9 cellular contexts compared by ENCODE assay signal in genomic region chr15:81295466-81296145, GRCh38. TPM values are rescaled to one million over a fixed set of nuclear protein-coding genes. Genes with fewer than 3 reads are reported as not detected.
DNase-seq lines count a peak whose midpoint lies in the region; ATAC-seq and TF ChIP-seq lines count a peak whose summit lies in the region.
"Had no signal": no experiment of that assay in that cellular context is flagged by ENCODE, and none has a peak within 500 bp of the region (broad histone marks: within the 10 kb centered on the region; RNA-seq: fewer than 3 reads in every experiment).

No MANE protein-coding gene starts in this region.

- no peaks in the 10 kb centered on the region for H3K9me3 ChIP-seq in left ventricle myocardium inferior (replicated peaks)
- no peaks in the 10 kb centered on the region for H3K9me3 ChIP-seq in right lobe of liver
- no peaks in the 10 kb centered on the region for H3K9me3 ChIP-seq in PC-3 (ENCODE audit: low read length)

- H3K4me2 ChIP-seq in PC-3 (ENCODE audit: low read length), result no peak overlapping the region

- no peaks in the 10 kb centered on the region for H3F3A ChIP-seq in PC-3 (ENCODE audit: low read length, unreplicated experiment)

- H3K4me3 Mint-ChIP-seq in T-helper 1 cell treated with Interleukin-12 subunit alpha and Interleukin-12 subunit beta and Interleukin-4 antibody, amounts not matched to agents 30 μg/mL and 1 μg/mL, for 36 hours, result peak overlapping the region; percentile 98

- H3K9ac ChIP-seq in PC-3 (ENCODE audit: low read length), result no peak overlapping the region

- H3K4me1 Mint-ChIP-seq in T-helper 1 cell treated with Interleukin-12 subunit alpha and Interleukin-12 subunit beta and Interleukin-4 antibody, amounts not matched to agents 30 μg/mL and 1 μg/mL, for 36 hours (ENCODE audit: low read depth), result peaks cover 61% of the 10 kb centered on the region

- TF ChIP-seq POLR2A in right lobe of liver (IDR thresholded peaks at IDR 0.05), result no peak

- H3K79me2 ChIP-seq in PC-3 (ENCODE audit: low read length), result no peaks in the 10 kb centered on the region

- H3K4me1 ChIP-seq in left ventricle myocardium inferior (peaks cover 40% of the 10 kb centered on the region), right lobe of liver (peaks cover 0 to 13% (median 0%) of the 10 kb centered on the region in 4 donors), PC-3 (ENCODE audit: insufficient read depth, low read length) (peaks cover 22% of the 10 kb centered on the region)

- H4K20me1 ChIP-seq in PC-3 (ENCODE audit: low read length), result no peaks in the 10 kb centered on the region

- no peaks in the 10 kb centered on the region for H3K9me2 ChIP-seq in PC-3 (replicated peaks; ENCODE audit: low read length)

- H2AFZ ChIP-seq in PC-3 (ENCODE audit: low read length), result no peak overlapping the region

- POLR2A ChIA-PET in PC-3 (lab: Charles Lee; ENCODE audit: unreplicated experiment), result no interaction called here

- H3K27me3 Mint-ChIP-seq in T-helper 1 cell treated with Interleukin-12 subunit alpha and Interleukin-12 subunit beta and Interleukin-4 antibody, amounts not matched to agents 30 μg/mL and 1 μg/mL, for 36 hours (ENCODE audit: low read depth), result no peaks in the 10 kb centered on the region

- no peak overlapping the region for H3K4me3 ChIP-seq in left ventricle myocardium inferior
- H3K4me3 ChIP-seq in right lobe of liver, result no peak overlapping the region
- H3K4me3 ChIP-seq in PC-3 (ENCODE audit: low read length), result no peak overlapping the region

- CTCF ChIA-PET in PC-3 (lab: Charles Lee), result no interaction called here

- peaks cover 7% of the 10 kb centered on the region for H3K27me3 ChIP-seq in left ventricle myocardium inferior (ENCODE audit: low read depth)
- no peaks in the 10 kb centered on the region for H3K27me3 ChIP-seq in right lobe of liver
- H3K27me3 ChIP-seq in PC-3 (ENCODE audit: low read length), result no peaks in the 10 kb centered on the region

- TF ChIP-seq CTCF in left ventricle myocardium inferior (IDR thresholded peaks at IDR 0.05; ENCODE audit: borderline replicate concordance), result no peak
- TF ChIP-seq CTCF in right lobe of liver (IDR thresholded peaks at IDR 0.05), result no peak
- no peak for TF ChIP-seq CTCF in PC-3 (conservative IDR thresholded peaks at IDR 0.05; ENCODE audit: low read depth, low read length)

- DNase-seq in left ventricle myocardium inferior (no peak), Right ventricle myocardium superior (no peak), right lobe of liver (no peak), PC-3 (no peak), NCI-H146 treated with DMSO at 0.1 percent for 48 hours (lab: John Stamatoyannopoulos, UW; ENCODE audit: unreplicated experiment) (no peak), RPMI8226 (no peak)

- H3K9me3 Mint-ChIP-seq in T-helper 1 cell treated with Interleukin-12 subunit alpha and Interleukin-12 subunit beta and Interleukin-4 antibody, amounts not matched to agents 30 μg/mL and 1 μg/mL, for 36 hours, result no peaks in the 10 kb centered on the region

- 54% methylated on average over 4 of the region's 5 CpGs for WGBS in right lobe of liver (ENCODE audit: insufficient coverage, low coverage, low lambda C conversion rate, missing lambda C conversion rate)

- peaks cover 6% of the 10 kb centered on the region for H3K36me3 ChIP-seq in left ventricle myocardium inferior
- H3K36me3 ChIP-seq in right lobe of liver, result no peaks in the 10 kb centered on the region
- H3K36me3 ChIP-seq in PC-3 (ENCODE audit: low read depth, low read length), result no peaks in the 10 kb centered on the region

- H3K36me3 Mint-ChIP-seq in T-helper 1 cell treated with Interleukin-12 subunit alpha and Interleukin-12 subunit beta and Interleukin-4 antibody, amounts not matched to agents 30 μg/mL and 1 μg/mL, for 36 hours (ENCODE audit: low read depth), result peaks cover 38% of the 10 kb centered on the region

- ATAC-seq in Right ventricle myocardium superior (ENCODE audit: poor library complexity) (no peak), right lobe of liver (no peak), PC-3 (no peak), HG03439 (IDR thresholded peaks at IDR 0.05; ENCODE audit: unreplicated experiment) (no peak)

- H3K27ac ChIP-seq in left ventricle myocardium inferior (replicated peaks) (peak overlapping the region; percentile 69), right lobe of liver (peak overlapping the region in 2 of 3 donors; percentile 64 to 75), PC-3 (ENCODE audit: low read length) (no peak overlapping the region)
- H3K27ac ChIP-seq: C4-2B had no signal

- no TSS peak for BruUV-seq in PC-3 (replicated peaks; lab: Mats Ljungman, UMichigan)

- peak overlapping the region; percentile 94 for H3K27ac Mint-ChIP-seq in T-helper 1 cell treated with Interleukin-12 subunit alpha and Interleukin-12 subunit beta and Interleukin-4 antibody, amounts not matched to agents 30 μg/mL and 1 μg/mL, for 36 hours

- intact Hi-C loops in left ventricle myocardium inferior (cut with micrococcal nuclease), result no loop called here
- intact Hi-C loops in Right ventricle myocardium superior (cut with DNase I), result no loop called here
- intact Hi-C loops in right lobe of liver (cut with DNase I), result no loop called here
- intact Hi-C loops in PC-3 (cut with micrococcal nuclease), result no loop called here

RNA-seq across cellular contexts. Expression of gene STARD5, which starts 28.3 kb away (rescaled TPM):
- 2.5 TPM for total RNA-seq in left ventricle myocardium inferior
- 2.3 TPM for total RNA-seq in Right ventricle myocardium superior
- total RNA-seq in right lobe of liver, result 10 to 100 TPM; 16.4 to 49.9 (median 19.7) TPM
- total RNA-seq in PC-3 (2014; rRNA removed), result 3.3 and 5.9 TPM in 2 replicates
